Comparison of ENCODE assay signal across 7 cellular contexts in the genomic region with DNA sequence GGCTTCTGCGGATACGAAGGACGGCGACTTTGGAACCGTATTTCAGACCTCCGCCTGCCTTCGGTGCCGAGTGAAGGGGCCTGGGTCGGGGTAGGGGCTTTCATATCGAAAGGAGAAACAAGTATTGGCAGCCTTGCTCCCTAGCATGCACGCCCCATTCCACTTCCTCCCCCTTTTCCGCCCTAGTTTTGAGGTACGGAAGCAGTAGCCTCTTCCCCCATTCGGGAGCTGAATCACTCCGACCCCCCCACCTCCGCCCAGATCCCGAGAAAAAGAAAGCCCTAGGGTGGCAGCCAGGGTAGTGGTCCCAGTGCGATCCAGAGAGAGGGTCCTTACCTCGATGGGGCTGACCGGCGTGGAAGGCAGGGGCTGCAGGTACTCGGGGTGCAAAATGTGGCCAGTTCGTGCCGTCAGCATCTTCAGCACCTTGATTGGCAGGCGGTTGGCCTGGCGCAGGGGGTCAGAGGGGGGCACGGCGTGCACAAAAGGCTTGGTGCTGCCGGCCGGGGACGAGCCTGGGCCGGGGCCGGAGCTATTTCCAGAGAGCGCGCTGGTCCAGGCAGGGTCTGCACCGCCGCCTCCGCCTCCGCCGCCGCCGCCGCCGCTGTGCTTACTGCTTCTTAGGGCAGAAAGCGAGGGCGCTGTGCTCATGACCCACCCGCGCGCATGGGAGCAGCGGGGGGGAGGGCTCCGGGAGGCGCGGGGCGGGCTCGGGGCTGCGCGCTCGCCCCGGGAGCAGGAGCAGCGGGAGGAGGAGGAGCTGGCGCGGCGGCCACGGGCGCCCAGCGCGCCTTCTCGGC. TPM values are rescaled to one million over a fixed set of nuclear protein-coding genes. Genes with fewer than 3 reads are reported as not detected.
A peak's percentile ranks its signal among the peaks of the same experiment; 100 is the strongest.
DNase-seq lines count a peak whose midpoint lies in the region; ATAC-seq and TF ChIP-seq lines count a peak whose summit lies in the region.

No MANE protein-coding gene starts in this region.

- H3K36me3 ChIP-seq in right atrium auricular region (peaks cover 12% of the 10 kb centered on the region), rectal smooth muscle tissue (ENCODE audit: control insufficient read depth, insufficient read depth, low read length) (peaks cover 3% of the 10 kb centered on the region)

- 0 out of 2 replicates have a peak, but pooled peaks have one; percentile 22 for TF ChIP-seq CTCF in LNCAP (IDR thresholded peaks at IDR 0.05)
- peak in 1 of 2 donors; percentile 13 for TF ChIP-seq CTCF in right atrium auricular region (IDR thresholded peaks at IDR 0.05)

- peaks cover 15% of the 10 kb centered on the region for H3K4me1 Mint-ChIP-seq in activated naive CD8-positive, alpha-beta T cell treated with anti-CD3 and anti-CD28 coated beads, Interleukin-2, amount 10 ng/mL, durations not matched to agents 7 days and 5 days

- H3K27ac Mint-ChIP-seq in activated naive CD8-positive, alpha-beta T cell treated with anti-CD3 and anti-CD28 coated beads, Interleukin-2, amount 10 ng/mL, durations not matched to agents 7 days and 5 days, result no peak overlapping the region

- H3K4me1 ChIP-seq in right atrium auricular region (peaks cover 0 to 51% of the 10 kb centered on the region in 2 donors), rectal smooth muscle tissue (ENCODE audit: control insufficient read depth, insufficient read depth, low read length) (peaks cover 6% of the 10 kb centered on the region)

- DNase-seq in ELR (ENCODE audit: low read depth) (peak; percentile 66), right atrium auricular region (ENCODE audit: low spot score) (peak; percentile 65), NCI-H2107 treated with DMSO at 0.1 percent for 48 hours (lab: John Stamatoyannopoulos, UW; ENCODE audit: unreplicated experiment) (no peak)
- DNase-seq in activated naive CD8-positive, alpha-beta T cell treated with anti-CD3 and anti-CD28 coated beads, Interleukin-2, amount 10 ng/mL, durations not matched to agents 7 days and 5 days, result peak; percentile 44

- peak overlapping the region; percentile 83 for H3K4me3 Mint-ChIP-seq in activated naive CD8-positive, alpha-beta T cell treated with anti-CD3 and anti-CD28 coated beads, Interleukin-2, amount 10 ng/mL, durations not matched to agents 7 days and 5 days

- no peaks in the 10 kb centered on the region for H3K9me3 ChIP-seq in right atrium auricular region

- ATAC-seq in GM21423 (IDR thresholded peaks at IDR 0.05; ENCODE audit: unreplicated experiment), result peak; percentile 27
- peak; percentile 19 for ATAC-seq in activated naive CD8-positive, alpha-beta T cell treated with anti-CD3 and anti-CD28 coated beads, Interleukin-2, amount 10 ng/mL, durations not matched to agents 7 days and 5 days (ENCODE audit: low read depth)

- H3K27ac ChIP-seq in right atrium auricular region, result peak overlapping the region; percentile 98 to 99
- peak overlapping the region; percentile 96 for H3K27ac ChIP-seq in rectal smooth muscle tissue (ENCODE audit: low read depth, low read length)

- H3K27me3 Mint-ChIP-seq in activated naive CD8-positive, alpha-beta T cell treated with anti-CD3 and anti-CD28 coated beads, Interleukin-2, amount 10 ng/mL, durations not matched to agents 7 days and 5 days, result peaks cover 61% of the 10 kb centered on the region

- H3K4me3 ChIP-seq in right atrium auricular region (peak overlapping the region; percentile 91 to 97), rectal smooth muscle tissue (ENCODE audit: low read length) (peak overlapping the region; percentile 98)

- peaks cover 2% of the 10 kb centered on the region for H3K36me3 Mint-ChIP-seq in activated naive CD8-positive, alpha-beta T cell treated with anti-CD3 and anti-CD28 coated beads, Interleukin-2, amount 10 ng/mL, durations not matched to agents 7 days and 5 days

- POLR2A ChIA-PET in activated naive CD8-positive, alpha-beta T cell treated with anti-CD3 and anti-CD28 coated beads, Interleukin-2, amount 10 ng/mL, durations not matched to agents 7 days and 5 days (lab: Charles Lee), result interaction anchor here (0.7 kb wide), 1 partner anchor 636 kb away, joined by 3 read pairs; no protein-coding TSS in a partner anchor

- H3K9ac ChIP-seq in rectal smooth muscle tissue (ENCODE audit: low read length), result peak overlapping the region; percentile 61

- no peaks in the 10 kb centered on the region for H3K9me3 Mint-ChIP-seq in activated naive CD8-positive, alpha-beta T cell treated with anti-CD3 and anti-CD28 coated beads, Interleukin-2, amount 10 ng/mL, durations not matched to agents 7 days and 5 days

- no peaks in the 10 kb centered on the region for H3K27me3 ChIP-seq in right atrium auricular region
- no peaks in the 10 kb centered on the region for H3K27me3 ChIP-seq in rectal smooth muscle tissue (ENCODE audit: control insufficient read depth, insufficient read depth, low read length)

RNA-seq across cellular contexts. Expression of gene ZNF503, which starts 0.6 kb away (rescaled TPM):
- total RNA-seq in activated naive CD8-positive, alpha-beta T cell treated with anti-CD3 and anti-CD28 coated beads, Interleukin-2, amount 10 ng/mL, durations not matched to agents 7 days and 5 days, result under 1 TPM; 0.23 to 0.42 TPM
- total RNA-seq in right atrium auricular region, result 1 to 10 TPM; 8.9 to 9.8 TPM

RNA-seq across cellular contexts. Expression of gene LRMDA, which starts 30.5 kb away (rescaled TPM):
- total RNA-seq in activated naive CD8-positive, alpha-beta T cell treated with anti-CD3 and anti-CD28 coated beads, Interleukin-2, amount 10 ng/mL, durations not matched to agents 7 days and 5 days, result not detected
- 10 to 100 TPM in 1 of 2 donors, 1 to 10 TPM in 1; 6.1 to 19.1 TPM for total RNA-seq in right atrium auricular region

Comparison
In these comparisons a context has a peak if more than half of its experiments do, and no peak if none do; other contexts are left out.
1. RNA of gene ZNF503, which starts 0.6 kb away (total RNA-seq): 8.9 to 9.8 TPM in right atrium auricular region; 0.23 to 0.42 TPM in activated naive CD8-positive, alpha-beta T cell treated with anti-CD3 and anti-CD28 coated beads, Interleukin-2, amount 10 ng/mL, durations not matched to agents 7 days and 5 days; every median in the first group is over 4 times any median in the second.
2. RNA of gene LRMDA, which starts 30.5 kb away (total RNA-seq): 6.1 to 19.1 TPM in right atrium auricular region; not detected in activated naive CD8-positive, alpha-beta T cell treated with anti-CD3 and anti-CD28 coated beads, Interleukin-2, amount 10 ng/mL, durations not matched to agents 7 days and 5 days; every median in the first group is over 4 times any median in the second.